In the genomic region with DNA sequence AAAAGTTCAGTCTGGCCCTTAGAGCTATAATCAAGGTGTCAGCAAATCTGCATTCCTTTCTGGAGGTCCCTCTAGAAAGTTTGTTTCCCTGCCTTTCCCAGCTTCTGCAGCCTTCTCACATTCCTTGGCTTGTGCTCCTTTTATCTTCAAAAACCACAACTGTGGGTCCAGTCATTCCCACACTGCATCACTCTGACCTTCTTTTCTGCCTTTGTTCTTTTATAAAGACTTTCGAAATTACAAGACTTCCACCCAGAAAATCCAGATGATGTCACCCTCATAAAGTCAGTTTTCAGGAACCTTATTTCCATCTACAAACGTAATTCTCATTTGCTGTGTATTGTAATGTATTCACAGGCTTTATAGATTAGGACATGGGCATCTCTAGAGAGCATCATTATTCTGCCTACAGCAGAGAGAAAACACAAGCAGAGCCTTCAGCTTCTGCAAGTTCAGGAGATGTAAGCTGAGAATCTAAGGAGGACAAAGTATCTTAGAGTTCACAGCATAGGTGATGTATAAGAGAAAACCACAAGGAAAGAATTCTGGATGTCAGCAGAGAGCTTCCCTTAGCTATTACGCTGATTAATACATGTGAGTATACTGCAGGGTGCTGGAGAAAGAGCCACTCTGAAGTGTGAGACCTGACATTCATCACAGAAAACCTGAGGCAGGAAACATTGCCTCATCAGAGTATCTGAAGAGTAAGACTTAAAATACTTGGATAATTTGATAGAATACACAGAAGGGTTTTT, we compare ENCODE assay signal across 1 cellular context.
TF ChIP-seq lines count a peak whose summit lies in the region.

No MANE protein-coding gene starts in this region.

TF ChIP-seq in SK-N-SH treated with all-trans-retinoic acid at 6 μM for 48 hours, 23 proteins besides CTCF, POLR2A, EP300 and RAD21:
- TF ChIP-seq ZNF8 (CRISPR knock-in tag; IDR thresholded peaks at IDR 0.05) (no peak), ISL1 (CRISPR knock-in tag; IDR thresholded peaks at IDR 0.05) (0 out of 2 replicates have a peak, but pooled peaks have one; percentile 11), SNAI2 (CRISPR knock-in tag; IDR thresholded peaks at IDR 0.05) (no peak), ARNTL (CRISPR knock-in tag; IDR thresholded peaks at IDR 0.05; ENCODE audit: borderline replicate concordance, low read depth) (no peak), ZNF565 (CRISPR knock-in tag; conservative IDR thresholded peaks at IDR 0.05; ENCODE audit: low read depth) (no peak)
- TF ChIP-seq, protein P1, sequence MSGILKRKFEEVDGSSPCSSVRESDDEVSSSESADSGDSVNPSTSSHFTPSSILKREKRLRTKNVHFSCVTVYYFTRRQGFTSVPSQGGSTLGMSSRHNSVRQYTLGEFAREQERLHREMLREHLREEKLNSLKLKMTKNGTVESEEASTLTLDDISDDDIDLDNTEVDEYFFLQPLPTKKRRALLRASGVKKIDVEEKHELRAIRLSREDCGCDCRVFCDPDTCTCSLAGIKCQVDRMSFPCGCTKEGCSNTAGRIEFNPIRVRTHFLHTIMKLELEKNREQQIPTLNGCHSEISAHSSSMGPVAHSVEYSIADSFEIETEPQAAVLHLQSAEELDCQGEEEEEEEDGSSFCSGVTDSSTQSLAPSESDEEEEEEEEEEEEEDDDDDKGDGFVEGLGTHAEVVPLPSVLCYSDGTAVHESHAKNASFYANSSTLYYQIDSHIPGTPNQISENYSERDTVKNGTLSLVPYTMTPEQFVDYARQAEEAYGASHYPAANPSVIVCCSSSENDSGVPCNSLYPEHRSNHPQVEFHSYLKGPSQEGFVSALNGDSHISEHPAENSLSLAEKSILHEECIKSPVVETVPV (CRISPR knock-in tag; IDR thresholded peaks at IDR 0.05): no peak
- TF ChIP-seq, protein P2, sequence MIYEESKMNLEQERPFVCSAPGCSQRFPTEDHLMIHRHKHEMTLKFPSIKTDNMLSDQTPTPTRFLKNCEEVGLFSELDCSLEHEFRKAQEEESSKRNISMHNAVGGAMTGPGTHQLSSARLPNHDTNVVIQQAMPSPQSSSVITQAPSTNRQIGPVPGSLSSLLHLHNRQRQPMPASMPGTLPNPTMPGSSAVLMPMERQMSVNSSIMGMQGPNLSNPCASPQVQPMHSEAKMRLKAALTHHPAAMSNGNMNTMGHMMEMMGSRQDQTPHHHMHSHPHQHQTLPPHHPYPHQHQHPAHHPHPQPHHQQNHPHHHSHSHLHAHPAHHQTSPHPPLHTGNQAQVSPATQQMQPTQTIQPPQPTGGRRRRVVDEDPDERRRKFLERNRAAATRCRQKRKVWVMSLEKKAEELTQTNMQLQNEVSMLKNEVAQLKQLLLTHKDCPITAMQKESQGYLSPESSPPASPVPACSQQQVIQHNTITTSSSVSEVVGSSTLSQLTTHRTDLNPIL (CRISPR knock-in tag; IDR thresholded peaks at IDR 0.05; ENCODE audit: low read depth): no peak
TF ChIP-seq in SK-N-SH treated with all-trans-retinoic acid at 6 μM for 48 hours: peak in this region for 1.
